ENCODE assay signal across 23 cellular contexts in genomic region chrX:826448-826847, GRCh38.
DNase-seq lines count a peak whose midpoint lies in the region; ATAC-seq and TF ChIP-seq lines count a peak whose summit lies in the region.
"Had no signal": no experiment of that assay in that cellular context is flagged by ENCODE, and none has a peak within 500 bp of the region (broad histone marks: within the 10 kb centered on the region; RNA-seq: fewer than 3 reads in every experiment).

No MANE protein-coding gene starts in this region.

- no peak overlapping the region for H3T11ph ChIP-seq in H9 (ENCODE audit: low read length)

- no peak overlapping the region for H2BK20ac ChIP-seq in H9 (ENCODE audit: low read depth, low read length, poor library complexity, severe bottlenecking)

- no peaks in the 10 kb centered on the region for H3K23me2 ChIP-seq in H9 (ENCODE audit: insufficient read length, low read depth, low read length, poor library complexity, severe bottlenecking)

- H3K27me3 ChIP-seq in H9 (ENCODE audit: insufficient read depth, low read length), result no peaks in the 10 kb centered on the region
- no peaks in the 10 kb centered on the region for H3K27me3 ChIP-seq in ascending aorta
- no peaks in the 10 kb centered on the region for H3K27me3 ChIP-seq in tibial artery
- H3K27me3 ChIP-seq: BLaER1 treated with 17β-estradiol and CSF1 and Interleukin-3, amounts not matched to agents 10 nM and 100 nM; cardiac muscle cell; neutrophil; sigmoid colon had no signal

- H3K79me1 ChIP-seq in H9 (ENCODE audit: insufficient read depth, low read depth, low read length, poor library complexity, severe bottlenecking), result no peaks in the 10 kb centered on the region

- peak overlapping the region; percentile 22 for H2AFZ ChIP-seq in H9 (ENCODE audit: low read length)

- no peak overlapping the region for H3K4me2 ChIP-seq in H9 (ENCODE audit: insufficient read depth, insufficient read length, low read length)
- H3K4me2 ChIP-seq: BLaER1 treated with 17β-estradiol and CSF1 and Interleukin-3, amounts not matched to agents 10 nM and 100 nM had no signal

- no peak overlapping the region for H2BK5ac ChIP-seq in H9 (ENCODE audit: insufficient read length, low read length)

- no peak overlapping the region for H2BK120ac ChIP-seq in H9 (ENCODE audit: low read depth, low read length, poor library complexity, severe bottlenecking)

- H3K36me3 Mint-ChIP-seq in H9 (ENCODE audit: insufficient read depth in 1 of 3, low read depth in 3 of 3) (peaks cover 0 to 12% (median 0%) of the 10 kb centered on the region in 3 experiments; a peak in 4 of 7 replicates), mesothelial cell of epicardium (no peaks in the 10 kb centered on the region), natural killer cell (no peaks in the 10 kb centered on the region)
- no peaks in the 10 kb centered on the region for H3K36me3 Mint-ChIP-seq in activated T-helper 2 cell treated with anti-CD3 and anti-CD28 coated beads, Interferon-gamma antibody, Interleukin-2, Interleukin-4, amounts not matched to agents 10 μg/mL and 5 μg/mL and 100 μg/mL, durations not matched to agents 14 hours and 24 hours and 36 hours (ENCODE audit: low read depth)
- H3K36me3 Mint-ChIP-seq: activated naive CD4-positive, alpha-beta T cell treated with anti-CD3 and anti-CD28 coated beads, Interleukin-2, amount 50 U/mL, for 72 hours had no signal

- no peaks in the 10 kb centered on the region for H4K20me1 ChIP-seq in H9 (ENCODE audit: control insufficient read depth, insufficient read depth, insufficient read length)
- H4K20me1 ChIP-seq: BLaER1 treated with 17β-estradiol and CSF1 and Interleukin-3, amounts not matched to agents 10 nM and 100 nM had no signal

- H3K79me2 ChIP-seq in H9 (ENCODE audit: insufficient read depth, low read length), result no peaks in the 10 kb centered on the region

- no peak for DNase-seq in H9
- DNase-seq in ascending aorta (ENCODE audit: low spot score in 2 of 2), result no peak
- DNase-seq in mesothelial cell of epicardium (ENCODE audit: low spot score in 2 of 2, unreplicated experiment in 2 of 2), result peak in 1 of 2 experiments; percentile 6
- no peak for DNase-seq in tibial artery
- DNase-seq in natural killer cell, result no peak
- no peak for DNase-seq in activated T-helper 2 cell treated with anti-CD3 and anti-CD28 coated beads, Interferon-gamma antibody, Interleukin-2, Interleukin-4, amounts not matched to agents 10 μg/mL and 5 μg/mL and 100 μg/mL, durations not matched to agents 14 hours and 24 hours and 36 hours (ENCODE audit: low spot score)
- no peak for DNase-seq in putamen (ENCODE audit: low spot score)
- DNase-seq: activated T-cell treated with anti-CD3 and anti-CD28 coated beads for 4 hours; effector memory CD8-positive, alpha-beta T cell; GOT3; hypothalamus; Kasumi-1; kidney glomerular epithelial cell; mesendoderm; NCI-H1694 treated with DMSO at 0.1 percent for 48 hours; sigmoid colon; stimulated activated CD4-positive, alpha-beta T cell treated with anti-CD3 and anti-CD28 coated beads, Interleukin-4, amount 100 ng/mL, for 24 hours; stimulated activated CD8-positive, alpha-beta memory T cell treated with anti-CD3 and anti-CD28 coated beads, Interleukin-4, amount 100 ng/mL, for 48 hours had no signal

- H3K9ac ChIP-seq in H9 (ENCODE audit: extremely low read depth, insufficient read length, low read length), result no peak overlapping the region
- H3K9ac ChIP-seq: BLaER1 treated with 17β-estradiol and CSF1 and Interleukin-3, amounts not matched to agents 10 nM and 100 nM had no signal

- H4K5ac ChIP-seq in H9 (ENCODE audit: insufficient read length, low read depth, low read length), result no peak overlapping the region

- H3K9me3 Mint-ChIP-seq in H9 (peaks cover 11 to 21% of the 10 kb centered on the region in 2 experiments; a peak in 4 of 5 replicates), mesothelial cell of epicardium (peaks cover 7% of the 10 kb centered on the region), natural killer cell (peaks cover 3 to 5% of the 10 kb centered on the region in 2 donors)
- H3K9me3 Mint-ChIP-seq in activated T-helper 2 cell treated with anti-CD3 and anti-CD28 coated beads, Interferon-gamma antibody, Interleukin-2, Interleukin-4, amounts not matched to agents 10 μg/mL and 5 μg/mL and 100 μg/mL, durations not matched to agents 14 hours and 24 hours and 36 hours, result peaks cover 32% of the 10 kb centered on the region

- no peak for TF ChIP-seq CTCF in H9 (conservative IDR thresholded peaks at IDR 0.05)
- no peak for TF ChIP-seq CTCF in ascending aorta (IDR thresholded peaks at IDR 0.05)
- TF ChIP-seq CTCF in mesothelial cell of epicardium (IDR thresholded peaks at IDR 0.05; ENCODE audit: unreplicated experiment), result no peak
- TF ChIP-seq CTCF in tibial artery (IDR thresholded peaks at IDR 0.05), result no peak
- TF ChIP-seq CTCF in natural killer cell (IDR thresholded peaks at IDR 0.05), result no peak

- no peak overlapping the region for H3K14ac ChIP-seq in H9 (ENCODE audit: insufficient read depth, low read length)

- H3K4me3 ChIP-seq in ascending aorta (peak overlapping the region; percentile 21 to 47), tibial artery (peak overlapping the region; percentile 19 to 39)
- H3K4me3 ChIP-seq: BLaER1 treated with 17β-estradiol and CSF1 and Interleukin-3, amounts not matched to agents 10 nM and 100 nM; cardiac muscle cell; sigmoid colon had no signal

- H2AK5ac ChIP-seq in H9 (ENCODE audit: insufficient read length, low read length), result no peak overlapping the region

- H3K27ac ChIP-seq in H9 (ENCODE audit: insufficient read length, low read depth, low read length) (no peak overlapping the region), ascending aorta (peak overlapping the region; percentile 76 to 77), tibial artery (peak overlapping the region; percentile 76 to 81)
- H3K27ac ChIP-seq: BLaER1 treated with 17β-estradiol and CSF1 and Interleukin-3, amounts not matched to agents 10 nM and 100 nM; cardiac muscle cell; neutrophil had no signal

- H3K27ac Mint-ChIP-seq in H9, result peak overlapping the region in 1 of 3 experiments; percentile 56; a peak in 2 of 7 replicates
- peak overlapping the region; percentile 74 for H3K27ac Mint-ChIP-seq in mesothelial cell of epicardium
- no peak overlapping the region for H3K27ac Mint-ChIP-seq in natural killer cell
- H3K27ac Mint-ChIP-seq in activated T-helper 2 cell treated with anti-CD3 and anti-CD28 coated beads, Interferon-gamma antibody, Interleukin-2, Interleukin-4, amounts not matched to agents 10 μg/mL and 5 μg/mL and 100 μg/mL, durations not matched to agents 14 hours and 24 hours and 36 hours, result no peak overlapping the region
- H3K27ac Mint-ChIP-seq: activated naive CD4-positive, alpha-beta T cell treated with anti-CD3 and anti-CD28 coated beads, Interleukin-2, amount 50 U/mL, for 72 hours; effector memory CD8-positive, alpha-beta T cell had no signal

- no peak overlapping the region for H4K91ac ChIP-seq in H9 (ENCODE audit: insufficient read length, low read depth, low read length)

- H2BK12ac ChIP-seq in H9 (ENCODE audit: insufficient read length, low read depth, low read length), result no peak overlapping the region

- H3K27me3 Mint-ChIP-seq in H9 (ENCODE audit: low read depth), result no peaks in the 10 kb centered on the region; the same call in 1 of the 2 replicates
- no peaks in the 10 kb centered on the region for H3K27me3 Mint-ChIP-seq in mesothelial cell of epicardium (ENCODE audit: low read depth)
- H3K27me3 Mint-ChIP-seq in natural killer cell (ENCODE audit: low read depth in 2 of 2), result no peaks in the 10 kb centered on the region
- H3K27me3 Mint-ChIP-seq in activated T-helper 2 cell treated with anti-CD3 and anti-CD28 coated beads, Interferon-gamma antibody, Interleukin-2, Interleukin-4, amounts not matched to agents 10 μg/mL and 5 μg/mL and 100 μg/mL, durations not matched to agents 14 hours and 24 hours and 36 hours (ENCODE audit: low read depth), result no peaks in the 10 kb centered on the region
- H3K27me3 Mint-ChIP-seq: effector memory CD8-positive, alpha-beta T cell had no signal

- H3K4ac ChIP-seq in H9 (ENCODE audit: low read depth, low read length), result no peak overlapping the region

- no peak overlapping the region for H3K56ac ChIP-seq in H9 (ENCODE audit: insufficient read length, low read depth, low read length)

- intact Hi-C loops in ascending aorta (cut with DNase I) (loop anchor here (10.0 kb wide), 1 partner anchor 168 kb away; no protein-coding TSS in a partner anchor), tibial artery (cut with DNase I; ENCODE audit: low total_unique reads) (no loop called here), natural killer cell (cut with micrococcal nuclease) (no loop called here)
- intact Hi-C loops in activated T-helper 2 cell treated with anti-CD3 and anti-CD28 coated beads, Interferon-gamma antibody, Interleukin-2, Interleukin-4, amounts not matched to agents 10 μg/mL and 5 μg/mL and 100 μg/mL, durations not matched to agents 14 hours and 24 hours and 36 hours (cut with micrococcal nuclease), result no loop called here

- H3K4me1 Mint-ChIP-seq in H9, result peaks cover 19 to 20% of the 10 kb centered on the region in 2 experiments
- peaks cover 10% of the 10 kb centered on the region for H3K4me1 Mint-ChIP-seq in mesothelial cell of epicardium
- H3K4me1 Mint-ChIP-seq in natural killer cell, result no peaks in the 10 kb centered on the region
- H3K4me1 Mint-ChIP-seq in activated T-helper 2 cell treated with anti-CD3 and anti-CD28 coated beads, Interferon-gamma antibody, Interleukin-2, Interleukin-4, amounts not matched to agents 10 μg/mL and 5 μg/mL and 100 μg/mL, durations not matched to agents 14 hours and 24 hours and 36 hours (ENCODE audit: low read depth), result no peaks in the 10 kb centered on the region

- no peak overlapping the region for H4K8ac ChIP-seq in H9 (replicated peaks; ENCODE audit: insufficient read length, low read depth, low read length)

- ATAC-seq in natural killer cell, result no peak
- ATAC-seq: activated naive CD4-positive, alpha-beta T cell treated with anti-CD3 and anti-CD28 coated beads, Interleukin-2, amount 50 U/mL, for 72 hours; effector memory CD8-positive, alpha-beta T cell; Panc1 had no signal

- no peak overlapping the region for H3K23ac ChIP-seq in H9 (ENCODE audit: insufficient read length, low read depth, low read length)

- no peaks in the 10 kb centered on the region for H3K9me3 ChIP-seq in H9 (ENCODE audit: control insufficient read depth, low read depth, low read length)
- H3K9me3 ChIP-seq in ascending aorta, result no peaks in the 10 kb centered on the region
- no peaks in the 10 kb centered on the region for H3K9me3 ChIP-seq in tibial artery
- H3K9me3 ChIP-seq: neutrophil, sigmoid colon had no signal

- no CpG with 5 or more reads among the region's 9 CpGs for WGBS in H9 (ENCODE audit: extremely low coverage, insufficient read length, low lambda C conversion rate)

- no peak overlapping the region for H3K18ac ChIP-seq in H9 (ENCODE audit: insufficient read length, low read depth, low read length)

- H3K4me3 Mint-ChIP-seq in H9 (no peak overlapping the region), mesothelial cell of epicardium (no peak overlapping the region), natural killer cell (no peak overlapping the region)
- no peak overlapping the region for H3K4me3 Mint-ChIP-seq in activated T-helper 2 cell treated with anti-CD3 and anti-CD28 coated beads, Interferon-gamma antibody, Interleukin-2, Interleukin-4, amounts not matched to agents 10 μg/mL and 5 μg/mL and 100 μg/mL, durations not matched to agents 14 hours and 24 hours and 36 hours (ENCODE audit: low read depth)
- H3K4me3 Mint-ChIP-seq: effector memory CD8-positive, alpha-beta T cell had no signal

- H2BK15ac ChIP-seq in H9 (ENCODE audit: low read depth, low read length), result no peak overlapping the region

- H3K4me1 ChIP-seq in H9 (ENCODE audit: insufficient read depth, low read length) (no peaks in the 10 kb centered on the region; the same call in 1 of the 2 replicates), ascending aorta (no peaks in the 10 kb centered on the region), tibial artery (peaks cover 0 to 37% (median 4%) of the 10 kb centered on the region in 4 donors)
- H3K4me1 ChIP-seq: BLaER1 treated with 17β-estradiol and CSF1 and Interleukin-3, amounts not matched to agents 10 nM and 100 nM had no signal

- H3K36me3 ChIP-seq in ascending aorta (no peaks in the 10 kb centered on the region), tibial artery (no peaks in the 10 kb centered on the region)
- H3K36me3 ChIP-seq: BLaER1 treated with 17β-estradiol and CSF1 and Interleukin-3, amounts not matched to agents 10 nM and 100 nM; cardiac muscle cell; neutrophil; sigmoid colon had no signal
